In genomic region chr14:57293851-57294837, GRCh38 we compare ENCODE assay signal across 10 cellular contexts. TPM values are rescaled to one million over a fixed set of nuclear protein-coding genes. Genes with fewer than 3 reads are reported as not detected.
DNase-seq lines count a peak whose midpoint lies in the region; ATAC-seq, FAIRE-seq and TF ChIP-seq lines count a peak whose summit lies in the region.
"Had no signal": no experiment of that assay in that cellular context is flagged by ENCODE, and none has a peak within 500 bp of the region (broad histone marks: within the 10 kb centered on the region; RNA-seq: fewer than 3 reads in every experiment).

No MANE protein-coding gene starts in this region.

- H3K9me3 ChIP-seq in HCT116 (ENCODE audit: control insufficient read depth in 1 of 2, insufficient read depth in 1 of 2, low read depth in 1 of 2, low read length in 2 of 2), result no peaks in the 10 kb centered on the region
- H3K9me3 ChIP-seq: neutrophil had no signal

- H3K4me3 ChIP-seq in HCT116 (replicated peaks in 1 of 2; ENCODE audit: low read depth in 1 of 2, low read length in 2 of 2), result no peak overlapping the region

- H3K4me1 ChIP-seq in HCT116 (ENCODE audit: control insufficient read depth in 1 of 2, insufficient read depth in 2 of 2, low read length in 2 of 2), result no peaks in the 10 kb centered on the region

- peak; percentile 50 for TF ChIP-seq RAD21 in HCT116 (IDR thresholded peaks at IDR 0.05; ENCODE audit: low read depth)

- no peak overlapping the region for H3K9ac ChIP-seq in HCT116 (ENCODE audit: low read length)

- H3K27ac ChIP-seq in HCT116 (ENCODE audit: low read depth, low read length), result no peak overlapping the region
- H3K27ac ChIP-seq: neutrophil had no signal

- no peaks in the 10 kb centered on the region for H4K20me1 ChIP-seq in HCT116 (ENCODE audit: insufficient read depth)

- no peak for TF ChIP-seq POLR2A in HCT116 (IDR thresholded peaks at IDR 0.05; ENCODE audit: borderline replicate concordance, extremely low read depth, insufficient read depth, insufficient read length)

- intact Hi-C loops in HCT116 (cut with micrococcal nuclease), result loop anchor here (10.0 kb wide), 1 partner anchor 739 kb away; no protein-coding TSS in a partner anchor

- 0 out of 4 replicates have a peak, but pooled peaks cover 0 to 5% of the 10 kb centered on the region in 2 experiments for H3K36me3 ChIP-seq in HCT116 (ENCODE audit: control insufficient read depth in 1 of 2, insufficient read depth in 2 of 2, low read length in 2 of 2)

- no peak overlapping the region for H2AFZ ChIP-seq in HCT116 (ENCODE audit: low read depth, low read length, poor library complexity, severe bottlenecking)

- H3K9me2 ChIP-seq in HCT116 (ENCODE audit: insufficient read depth), result no peaks in the 10 kb centered on the region

- ATAC-seq in HCT116 (no peak), GM21825 (IDR thresholded peaks at IDR 0.05; ENCODE audit: unreplicated experiment) (no peak), GM18867 (IDR thresholded peaks at IDR 0.05; ENCODE audit: unreplicated experiment) (no peak)
- ATAC-seq in stimulated activated naive CD8-positive, alpha-beta T cell treated with anti-CD3 and anti-CD28 coated beads, Interleukin-15, Interleukin-2, amounts not matched to agents 100 U/mL and 50 U/mL, for 24 hours, result no peak

- no TSS peak for BruUV-seq in HCT116 (replicated peaks; lab: Mats Ljungman, UMichigan)

- no peak for DNase-seq in AG09319 (ENCODE audit: extremely low read depth, low read depth)
- DNase-seq in HCT116 (ENCODE audit: low read depth, low spot score), result no peak
- peak; percentile 8 for DNase-seq in glomerular visceral epithelial cell (ENCODE audit: extremely low spot score)
- DNase-seq in stimulated activated naive CD8-positive, alpha-beta T cell treated with anti-CD3 and anti-CD28 coated beads, Interleukin-15, Interleukin-2, amounts not matched to agents 100 U/mL and 50 U/mL, for 24 hours, result no peak
- DNase-seq in activated effector memory CD4-positive, alpha-beta T cell treated with Interleukin-2 at 50 U/mL for 16 hours, result no peak
- DNase-seq: cerebellar nuclear complex had no signal

- TF ChIP-seq CTCF in AG09319 (IDR thresholded peaks at IDR 0.05; ENCODE audit: low read depth, low read length), result peak; percentile 35
- TF ChIP-seq CTCF in HCT116 (IDR thresholded peaks at IDR 0.05 in 2 of 3, conservative IDR thresholded peaks at IDR 0.05 in 1 of 3; ENCODE audit: borderline replicate concordance in 1 of 3, insufficient read depth in 1 of 3, low read depth in 2 of 3, low read length in 2 of 3), result peak in 2 of 3 experiments; percentile 18 to 30; a peak in 2 of 6 replicates

- CTCF ChIA-PET in HCT116 (lab: Charles Lee), result interaction anchor here (1.1 to 1.5 kb wide), 3 partner anchors 23 to 804 kb away, joined by 5 to 7 read pairs (median 6); no protein-coding TSS in a partner anchor

- no peaks in the 10 kb centered on the region for H3K27me3 ChIP-seq in HCT116 (ENCODE audit: insufficient read depth, low read length)
- H3K27me3 ChIP-seq: neutrophil had no signal

- FAIRE-seq in TTC549 (lab: Jason Lieb, UNC), result peak; percentile 71

- RAD21 ChIA-PET in HCT116 (lab: Charles Lee; ENCODE audit: low non-redundant PET in 1 of 2, low total read pairs in 2 of 2, uncharacterized antibody in 2 of 2, unreplicated experiment in 2 of 2), result no interaction called here

- no peak overlapping the region for H3K4me2 ChIP-seq in HCT116 (ENCODE audit: low read length)

- H3K79me2 ChIP-seq in HCT116 (ENCODE audit: insufficient read depth, low read length), result no peaks in the 10 kb centered on the region

- POLR2A ChIA-PET in HCT116 (lab: Charles Lee), result no interaction called here

TF ChIP-seq in HCT116, 20 proteins besides CTCF, POLR2A, EP300 and RAD21:
- TF ChIP-seq REST (IDR thresholded peaks at IDR 0.05; ENCODE audit: low read depth), result no peak
- no peak for TF ChIP-seq CBX3 (IDR thresholded peaks at IDR 0.05; ENCODE audit: low read depth)
- no peak for TF ChIP-seq TCF7L2 (IDR thresholded peaks at IDR 0.05; ENCODE audit: borderline replicate concordance, extremely low read depth, insufficient read depth, insufficient read length)
- TF ChIP-seq ZNF274 (IDR thresholded peaks at IDR 0.05; ENCODE audit: low read depth, low read length), result no peak
- no peak for TF ChIP-seq YY1 (IDR thresholded peaks at IDR 0.05; ENCODE audit: extremely low read depth, insufficient replicate concordance, low read depth, low read length)
- no peak for TF ChIP-seq CEBPB (IDR thresholded peaks at IDR 0.05; ENCODE audit: low read depth)
- no peak for TF ChIP-seq MAX (IDR thresholded peaks at IDR 0.05)
- TF ChIP-seq FOSL1 (IDR thresholded peaks at IDR 0.05; ENCODE audit: low read depth), result no peak
- no peak for TF ChIP-seq ATF3 (IDR thresholded peaks at IDR 0.05)

RNA-seq across cellular contexts. Expression of gene AP5M1, which starts 25.4 kb away (rescaled TPM):
- total RNA-seq in HCT116 (2021; ENCODE audit: unreplicated experiment), result 25.3 TPM
- polyA plus RNA-seq in HCT116 (2012), result 5.7 and 8.7 TPM in 2 replicates

RNA-seq across cellular contexts. Expression of gene EXOC5, which starts 25.4 kb away (rescaled TPM):
- 54.2 TPM for total RNA-seq in HCT116 (2021; ENCODE audit: unreplicated experiment)
- 10.4 and 12.7 TPM in 2 replicates for polyA plus RNA-seq in HCT116 (2012)
